ENCODE assay signal across 16 cellular contexts in genomic region chr3:66427951-66428350, GRCh38.
A peak's percentile ranks its signal among the peaks of the same experiment; 100 is the strongest.
DNase-seq lines count a peak whose midpoint lies in the region; ATAC-seq, FAIRE-seq and TF ChIP-seq lines count a peak whose summit lies in the region.
"Had no signal": no experiment of that assay in that cellular context is flagged by ENCODE, and none has a peak within 500 bp of the region (broad histone marks: within the 10 kb centered on the region; RNA-seq: fewer than 3 reads in every experiment).

No MANE protein-coding gene starts in this region.

- H4K20me1 ChIP-seq in keratinocyte (ENCODE audit: control insufficient read depth, extremely low read depth, insufficient read depth, low read length) (no peaks in the 10 kb centered on the region), smooth muscle cell (ENCODE audit: low read depth) (peaks cover 5% of the 10 kb centered on the region)

- dilution Hi-C loops in keratinocyte (cut with MboI; ENCODE audit: extremely low pct_ligation_motif_present, low sequenced_read_pairs) = no loop called here

- no peak for FAIRE-seq in keratinocyte (lab: Jason Lieb, UNC)

- no peaks in the 10 kb centered on the region for H3K9me1 ChIP-seq in keratinocyte (ENCODE audit: control insufficient read depth, extremely low read depth, insufficient read depth, low read length)

- H3K4me2 ChIP-seq in keratinocyte (ENCODE audit: control insufficient read depth, extremely low read depth, insufficient read depth, low read depth, low read length) (peak overlapping the region; percentile 64), smooth muscle cell (no peak overlapping the region)

- H3K9me3 ChIP-seq in keratinocyte (ENCODE audit: control insufficient read depth, low read depth, low read length) = no peaks in the 10 kb centered on the region
- H3K9me3 ChIP-seq in smooth muscle cell (replicated peaks; ENCODE audit: low read depth) = no peaks in the 10 kb centered on the region
- H3K9me3 ChIP-seq: left lung had no signal

- H3K9ac ChIP-seq in keratinocyte (ENCODE audit: control insufficient read depth, extremely low read depth, insufficient read depth, low read length) = no peak overlapping the region
- no peak overlapping the region for H3K9ac ChIP-seq in smooth muscle cell (ENCODE audit: low read depth)

- H3K4me3 Mint-ChIP-seq in HFFc6 = no peak overlapping the region; the same call in 1 of the 2 replicates
- H3K4me3 Mint-ChIP-seq in WTC11 = no peak overlapping the region
- H3K4me3 Mint-ChIP-seq: CD8-positive, alpha-beta T cell; naive thymus-derived CD4-positive, alpha-beta T cell; T-helper 1 cell treated with Interleukin-12 subunit alpha and Interleukin-12 subunit beta and Interleukin-4 antibody, amounts not matched to agents 30 μg/mL and 1 μg/mL, for 36 hours had no signal

- ATAC-seq in WTC11 (no peak), GM18867 (IDR thresholded peaks at IDR 0.05; ENCODE audit: unreplicated experiment) (no peak), HG03342 (IDR thresholded peaks at IDR 0.05; ENCODE audit: unreplicated experiment) (no peak)
- ATAC-seq: CD8-positive, alpha-beta T cell; HCT116; naive thymus-derived CD4-positive, alpha-beta T cell had no signal

- peaks cover 42% of the 10 kb centered on the region for H3K79me2 ChIP-seq in keratinocyte (ENCODE audit: control insufficient read depth, insufficient read depth, low read length)
- peaks cover 22% of the 10 kb centered on the region for H3K79me2 ChIP-seq in smooth muscle cell (ENCODE audit: low read depth)

- H3K36me3 ChIP-seq in keratinocyte (ENCODE audit: control insufficient read depth in 2 of 2, extremely low read depth in 1 of 2, insufficient read depth in 2 of 2, low read length in 2 of 2) (no peaks in the 10 kb centered on the region), smooth muscle cell (ENCODE audit: low read depth) (no peaks in the 10 kb centered on the region)
- H3K36me3 ChIP-seq: left lung had no signal

- H3K27ac ChIP-seq in keratinocyte (ENCODE audit: control insufficient read depth, insufficient read depth, low read length) (peak overlapping the region; percentile 59), smooth muscle cell (ENCODE audit: low read depth) (peak overlapping the region; percentile 25)

- H3K9me3 Mint-ChIP-seq in HFFc6 = no peaks in the 10 kb centered on the region
- peaks cover 11% of the 10 kb centered on the region for H3K9me3 Mint-ChIP-seq in WTC11

- TF ChIP-seq CTCF in HFFc6 (IDR thresholded peaks at IDR 0.05) (no peak), WTC11 (IDR thresholded peaks at IDR 0.05) (no peak), keratinocyte (optimal IDR thresholded peaks at IDR 0.05 in 1 of 3, IDR thresholded peaks at IDR 0.05 in 1 of 3, conservative IDR thresholded peaks at IDR 0.05 in 1 of 3; ENCODE audit: extremely low read depth in 1 of 3, insufficient read depth in 2 of 3, low read length in 3 of 3) (no peak), smooth muscle cell (IDR thresholded peaks at IDR 0.05; ENCODE audit: borderline replicate concordance, insufficient read depth, poor library complexity, severe bottlenecking) (no peak)

- H3K36me3 Mint-ChIP-seq in HFFc6 (ENCODE audit: low read depth) (no peaks in the 10 kb centered on the region; the same call in 1 of the 2 replicates), WTC11 (peaks cover 32% of the 10 kb centered on the region)

- H3K4me1 Mint-ChIP-seq in HFFc6 (ENCODE audit: low read depth) (peaks cover 51% of the 10 kb centered on the region), WTC11 (peaks cover 78% of the 10 kb centered on the region)

- POLR2A ChIA-PET in WTC11 (lab: Charles Lee) = no interaction called here

- no peak for DNase-seq in HFFc6
- DNase-seq in WTC11 (ENCODE audit: low spot score) = no peak
- no peak for DNase-seq in keratinocyte (ENCODE audit: low read depth, low spot score)
- no peak for DNase-seq in smooth muscle cell (lab: John Stamatoyannopoulos, UW; ENCODE audit: unreplicated experiment)
- no peak for DNase-seq in activated CD8-positive, alpha-beta memory T cell treated with anti-CD3 and anti-CD28 coated beads, Interleukin-2, amount 50 U/mL, for 48 hours
- DNase-seq in cerebellar nuclear complex (lab: John Stamatoyannopoulos, UW) = no peak
- DNase-seq: activated CD4-positive, CD25-positive, alpha-beta regulatory T cell; activated effector memory CD4-positive, alpha-beta T cell treated with anti-CD3 and anti-CD28 coated beads, Interleukin-2, amount 50 U/mL, for 16 hours; CD8-positive, alpha-beta T cell; left lung; naive thymus-derived CD4-positive, alpha-beta T cell; NCI-H2107 had no signal

- peaks cover 8% of the 10 kb centered on the region for H3F3A ChIP-seq in smooth muscle cell (ENCODE audit: low read depth)

- CTCF ChIA-PET in WTC11 (lab: Charles Lee) = interaction anchor here (1.1 kb wide), 1 partner anchor 20 kb away, joined by 11 read pairs; no protein-coding TSS in a partner anchor

- H3K4me1 ChIP-seq in keratinocyte (ENCODE audit: control insufficient read depth, extremely low read depth, insufficient read depth, low read length) (peaks cover 36% of the 10 kb centered on the region), smooth muscle cell (ENCODE audit: low read depth) (no peaks in the 10 kb centered on the region)

- H3K27me3 ChIP-seq in keratinocyte (ENCODE audit: control insufficient read depth, extremely low read depth, insufficient read depth, low read length) (no peaks in the 10 kb centered on the region), smooth muscle cell (ENCODE audit: low read depth) (no peaks in the 10 kb centered on the region)
- H3K27me3 ChIP-seq: left lung had no signal

- H3K27me3 Mint-ChIP-seq in HFFc6 (ENCODE audit: insufficient read depth) (no peaks in the 10 kb centered on the region; the same call in 1 of the 2 replicates), WTC11 (ENCODE audit: low read depth) (no peaks in the 10 kb centered on the region)
- H3K27me3 Mint-ChIP-seq: naive thymus-derived CD4-positive, alpha-beta T cell had no signal

- no peak overlapping the region for H2AFZ ChIP-seq in keratinocyte (ENCODE audit: control insufficient read depth, low read length)
- H2AFZ ChIP-seq in smooth muscle cell (ENCODE audit: low read depth) = no peak overlapping the region

- H3K4me3 ChIP-seq in keratinocyte (ENCODE audit: control insufficient read depth in 2 of 3, extremely low read depth in 1 of 3, insufficient read depth in 2 of 3, low read depth in 1 of 3, low read length in 3 of 3) (no peak overlapping the region), smooth muscle cell (no peak overlapping the region)
- H3K4me3 ChIP-seq: left lung had no signal

- 89% methylated on average over 4 of the region's 4 CpGs for WGBS in smooth muscle cell (ENCODE audit: low lambda C conversion rate)

- H3K27ac Mint-ChIP-seq in HFFc6 (peak overlapping the region; percentile 77; the same call in 1 of the 2 replicates), WTC11 (peak overlapping the region; percentile 55)
- H3K27ac Mint-ChIP-seq: CD8-positive, alpha-beta T cell; naive thymus-derived CD4-positive, alpha-beta T cell; T-helper 1 cell treated with Interleukin-12 subunit alpha and Interleukin-12 subunit beta and Interleukin-4 antibody, amounts not matched to agents 30 μg/mL and 1 μg/mL, for 36 hours had no signal

TF ChIP-seq in WTC11, 78 proteins besides CTCF, POLR2A, EP300 and RAD21:
- TF ChIP-seq GRHL2 (CRISPR knock-in tag; IDR thresholded peaks at IDR 0.05; ENCODE audit: insufficient replicate concordance, severe bottlenecking) (no peak), ZNF232 (CRISPR knock-in tag; IDR thresholded peaks at IDR 0.05) (no peak), HMGA2 (CRISPR knock-in tag; IDR thresholded peaks at IDR 0.05) (no peak), MAX (CRISPR knock-in tag; IDR thresholded peaks at IDR 0.05) (no peak), ZNF138 (CRISPR knock-in tag; conservative IDR thresholded peaks at IDR 0.05) (no peak), STAT6 (CRISPR knock-in tag; conservative IDR thresholded peaks at IDR 0.05; ENCODE audit: low read depth) (no peak), GTF2I (CRISPR knock-in tag; conservative IDR thresholded peaks at IDR 0.05) (no peak), SP1 (CRISPR knock-in tag; conservative IDR thresholded peaks at IDR 0.05) (no peak), ZMAT4 (CRISPR knock-in tag; IDR thresholded peaks at IDR 0.05) (no peak), ZNF317 (CRISPR knock-in tag; IDR thresholded peaks at IDR 0.05; ENCODE audit: borderline replicate concordance, low read depth) (no peak), ATF1 (CRISPR knock-in tag; IDR thresholded peaks at IDR 0.05) (no peak), NR1H2 (CRISPR knock-in tag; IDR thresholded peaks at IDR 0.05) (no peak), ETV6 (CRISPR knock-in tag; IDR thresholded peaks at IDR 0.05) (no peak), ATF3 (CRISPR knock-in tag; conservative IDR thresholded peaks at IDR 0.05) (no peak)
